ENCODE assay signal across 26 cellular contexts in genomic region chr10:132020456-132020855, GRCh38. TPM values are rescaled to one million over a fixed set of nuclear protein-coding genes. Genes with fewer than 3 reads are reported as not detected.
"Had no signal": no experiment of that assay in that cellular context is flagged by ENCODE, and none has a peak within 500 bp of the region (broad histone marks: within the 10 kb centered on the region; RNA-seq: fewer than 3 reads in every experiment).

No MANE protein-coding gene starts in this region.

- H3K36me3 Mint-ChIP-seq: natural killer cell; stimulated activated naive B cell treated with anti-CD40 and anti-IgM and Interleukin-4, amounts not matched to agents 10 μg/mL and 1 μg/mL and 100 μg/mL, for 72 hours had no signal

- H3K27ac ChIP-seq: colonic mucosa, esophagus muscularis mucosa, foreskin keratinocyte, heart right ventricle, lower lobe of right lung, parathyroid adenoma, prostate gland, right atrium auricular region, thoracic aorta, tibial nerve had no signal

- H3K9me3 ChIP-seq: colonic mucosa, esophagus muscularis mucosa, heart right ventricle, lower lobe of right lung, prostate gland, right atrium auricular region, thoracic aorta, tibial nerve had no signal

- DNase-seq: central memory CD4-positive, alpha-beta T cell; colonic mucosa; effector CD8-positive, alpha-beta T cell; endodermal cell; foreskin keratinocyte; glutamatergic neuron; heart right ventricle; hippocampal formation; kidney glomerular epithelial cell; left ventricle myocardium superior; lower lobe of right lung; natural killer cell; occipital lobe; stimulated activated CD4-positive, alpha-beta T cell treated with anti-CD3 and anti-CD28 coated beads, Interleukin-4, amount 100 ng/mL, for 4 hours; stimulated activated naive B cell treated with anti-CD40 and anti-IgM and Interleukin-4, amounts not matched to agents 10 μg/mL and 1 μg/mL and 100 μg/mL, for 72 hours had no signal

- H3K4me3 ChIP-seq: colonic mucosa, esophagus muscularis mucosa, heart right ventricle, lower lobe of right lung, prostate gland, right atrium auricular region, thoracic aorta, tibial nerve had no signal

- H3K9ac ChIP-seq: parathyroid adenoma had no signal

- H3K4me1 ChIP-seq: colonic mucosa, parathyroid adenoma had no signal

- FAIRE-seq: endothelial cell of umbilical vein, islet of Langerhans had no signal

- ATAC-seq: foreskin keratinocyte; left ventricle myocardium superior; lower lobe of right lung; natural killer cell; sciatic nerve; stimulated activated naive B cell treated with anti-CD40 and anti-IgM and Interleukin-4, amounts not matched to agents 10 μg/mL and 1 μg/mL and 100 μg/mL, for 72 hours had no signal

- H3K27ac Mint-ChIP-seq: dendritic cell treated with granulocyte-macrophage colony-stimulating factor and Interleukin-4, amounts not matched to agents 40 ng/mL and 50 ng/mL, for 4 days; endodermal cell; natural killer cell; stimulated activated naive B cell treated with anti-CD40 and anti-IgM and Interleukin-4, amounts not matched to agents 10 μg/mL and 1 μg/mL and 100 μg/mL, for 72 hours; stimulated activated naive CD8-positive, alpha-beta T cell treated with anti-CD3 and anti-CD28 coated beads, Interleukin-15, Interleukin-2, amounts not matched to agents 100 ng/mL and 50 ng/mL, for 24 hours had no signal

- H3K27me3 ChIP-seq: colonic mucosa, right atrium auricular region had no signal

- H3K4me3 Mint-ChIP-seq: dendritic cell treated with granulocyte-macrophage colony-stimulating factor and Interleukin-4, amounts not matched to agents 40 ng/mL and 50 ng/mL, for 4 days; endodermal cell; natural killer cell; stimulated activated naive B cell treated with anti-CD40 and anti-IgM and Interleukin-4, amounts not matched to agents 10 μg/mL and 1 μg/mL and 100 μg/mL, for 72 hours; stimulated activated naive CD8-positive, alpha-beta T cell treated with anti-CD3 and anti-CD28 coated beads, Interleukin-15, Interleukin-2, amounts not matched to agents 100 ng/mL and 50 ng/mL, for 24 hours had no signal

- H3K36me3 ChIP-seq: colonic mucosa, esophagus muscularis mucosa, heart right ventricle, lower lobe of right lung, prostate gland, right atrium auricular region, thoracic aorta, tibial nerve had no signal

RNA-seq across cellular contexts. Expression of gene JAKMIP3, which starts 45.3 kb away (rescaled TPM):
- total RNA-seq: endothelial cell of umbilical vein had no signal
- polyA plus RNA-seq: foreskin keratinocyte had no signal
